Comparison of ENCODE assay signal across 8 cellular contexts in the genomic region with DNA sequence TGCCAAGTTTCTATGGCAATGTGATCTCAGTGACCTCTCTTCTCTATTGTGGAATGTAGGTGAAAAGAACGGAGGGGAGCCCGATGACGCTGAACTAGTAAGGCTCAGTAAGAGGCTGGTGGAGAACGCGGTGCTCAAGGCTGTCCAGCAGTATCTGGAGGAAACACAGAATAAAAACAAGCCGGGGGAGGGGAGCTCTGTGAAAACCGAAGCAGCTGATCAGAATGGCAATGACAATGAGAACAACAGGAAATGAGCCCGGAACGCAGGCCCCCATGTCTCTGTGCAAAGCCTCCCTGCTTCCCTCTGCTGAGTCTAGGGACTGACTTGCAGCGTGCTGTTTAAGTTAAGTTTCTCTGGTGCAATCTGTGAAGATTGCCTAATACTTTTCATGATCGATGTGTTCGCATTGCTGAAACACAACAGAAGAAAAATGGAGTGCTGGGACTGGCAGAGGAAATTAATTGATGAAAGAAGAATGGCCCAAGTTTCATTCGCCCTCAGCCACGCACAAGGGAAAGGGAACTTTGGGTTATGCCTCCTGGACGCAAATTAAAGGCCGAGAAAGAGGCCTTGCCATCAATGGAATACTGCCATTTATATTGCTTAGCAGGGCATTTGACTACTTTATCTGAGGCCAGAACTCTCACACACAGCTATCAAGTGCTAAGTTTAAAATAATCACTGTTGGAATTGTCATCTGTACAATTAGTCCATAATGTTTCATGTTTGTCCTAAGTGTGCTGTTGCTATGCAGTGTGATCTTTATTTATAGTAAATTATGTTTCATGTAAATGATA.
A peak's percentile ranks its signal among the peaks of the same experiment; 100 is the strongest.
DNase-seq lines count a peak whose midpoint lies in the region; ATAC-seq and TF ChIP-seq lines count a peak whose summit lies in the region.

No MANE protein-coding gene starts in this region.

- H3K36me3 ChIP-seq in right atrium auricular region, result no peaks in the 10 kb centered on the region

- H3K4me1 ChIP-seq in right atrium auricular region, result peaks cover 0 to 16% of the 10 kb centered on the region in 2 donors

- H3K27me3 ChIP-seq in right atrium auricular region, result no peaks in the 10 kb centered on the region

- H3K4me3 ChIP-seq in right atrium auricular region, result no peak overlapping the region

- intact Hi-C loops in Right ventricle myocardium inferior (cut with DNase I) (no loop called here), left cardiac atrium (cut with DNase I) (no loop called here)

- DNase-seq in Right ventricle myocardium inferior (ENCODE audit: missing footprints), result no peak
- no peak for DNase-seq in right atrium auricular region (ENCODE audit: low spot score)
- DNase-seq in activated T-cell treated with anti-CD3 and anti-CD28 coated beads for 4 hours, result peak; percentile 23
- DNase-seq in left cardiac atrium, result peak; percentile 29
- DNase-seq in stimulated activated CD4-positive, alpha-beta T cell treated with anti-CD3 and anti-CD28 coated beads, Interleukin-12 subunit alpha, Interleukin-12 subunit beta, amount 100 ng/mL, for 4 hours, result peak; percentile 32
- no peak for DNase-seq in NCI-H2107 treated with DMSO at 0.1 percent for 48 hours (lab: John Stamatoyannopoulos, UW; ENCODE audit: unreplicated experiment)
- no peak for DNase-seq in hepatic stellate cell (ENCODE audit: low spot score)

- peak; percentile 52 for ATAC-seq in Right ventricle myocardium inferior
- peak; percentile 50 to 84 for ATAC-seq in left cardiac atrium
- no peak for ATAC-seq in GM21723 (IDR thresholded peaks at IDR 0.05; ENCODE audit: unreplicated experiment)

- no peaks in the 10 kb centered on the region for H3K9me3 ChIP-seq in right atrium auricular region

- no peak overlapping the region for H3K27ac ChIP-seq in right atrium auricular region

- no peak for TF ChIP-seq CTCF in right atrium auricular region (IDR thresholded peaks at IDR 0.05)

Comparison
In these comparisons a context has a peak if more than half of its experiments do, and no peak if none do; other contexts are left out.
1. DNase-seq: peak in activated T-cell treated with anti-CD3 and anti-CD28 coated beads for 4 hours (single experiment), left cardiac atrium (single experiment) and stimulated activated CD4-positive, alpha-beta T cell treated with anti-CD3 and anti-CD28 coated beads, Interleukin-12 subunit alpha, Interleukin-12 subunit beta, amount 100 ng/mL, for 4 hours (single experiment); none in Right ventricle myocardium inferior (single experiment), right atrium auricular region (single experiment), NCI-H2107 treated with DMSO at 0.1 percent for 48 hours (single experiment) and hepatic stellate cell (single experiment).